In genomic region chr2:142037051-142037450, GRCh38 we compare ENCODE assay signal across 1 cellular context.
TF ChIP-seq lines count a peak whose summit lies in the region.

No MANE protein-coding gene starts in this region.

TF ChIP-seq in HCT116, 20 proteins besides CTCF, POLR2A, EP300 and RAD21:
- TF ChIP-seq POLR2AphosphoS5 (IDR thresholded peaks at IDR 0.05; ENCODE audit: low read depth, low read length) (no peak), SRF (IDR thresholded peaks at IDR 0.05; ENCODE audit: low read depth) (no peak), YY1 (IDR thresholded peaks at IDR 0.05; ENCODE audit: extremely low read depth, insufficient replicate concordance, low read depth, low read length) (no peak), EGR1 (IDR thresholded peaks at IDR 0.05; ENCODE audit: low read depth) (no peak), CEBPB (IDR thresholded peaks at IDR 0.05; ENCODE audit: low read depth) (no peak), ZNF274 (IDR thresholded peaks at IDR 0.05; ENCODE audit: low read depth, low read length) (no peak), SIN3A (IDR thresholded peaks at IDR 0.05; ENCODE audit: low read depth) (no peak), TCF7L2 (IDR thresholded peaks at IDR 0.05; ENCODE audit: borderline replicate concordance, extremely low read depth, insufficient read depth, insufficient read length) (no peak), FOSL1 (IDR thresholded peaks at IDR 0.05; ENCODE audit: low read depth) (no peak), EZH2phosphoT487 (IDR thresholded peaks at IDR 0.05; ENCODE audit: borderline replicate concordance) (no peak), ELF1 (IDR thresholded peaks at IDR 0.05; ENCODE audit: borderline replicate concordance, low read depth) (no peak), JUND (IDR thresholded peaks at IDR 0.05) (no peak)
